In genomic region chr17:38568274-38568673, GRCh38 we compare ENCODE assay signal across 13 cellular contexts. TPM values are rescaled to one million over a fixed set of nuclear protein-coding genes. Genes with fewer than 3 reads are reported as not detected.
"Had no signal": no experiment of that assay in that cellular context is flagged by ENCODE, and none has a peak within 500 bp of the region (broad histone marks: within the 10 kb centered on the region; RNA-seq: fewer than 3 reads in every experiment).

No MANE protein-coding gene starts in this region.

- H3K9me3 ChIP-seq: esophagus muscularis mucosa, sigmoid colon had no signal

- H3K9me3 Mint-ChIP-seq: activated T-helper 2 cell treated with anti-CD3 and anti-CD28 coated beads, Interferon-gamma antibody, Interleukin-2, Interleukin-4, amounts not matched to agents 10 μg/mL and 5 μg/mL and 100 μg/mL, durations not matched to agents 14 hours and 24 hours and 36 hours; stimulated activated naive CD8-positive, alpha-beta T cell treated with anti-CD3 and anti-CD28 coated beads, Interleukin-15, amount 100 ng/mL, for 72 hours; T-cell had no signal

- H3K27ac Mint-ChIP-seq: activated T-helper 2 cell treated with anti-CD3 and anti-CD28 coated beads, Interferon-gamma antibody, Interleukin-2, Interleukin-4, amounts not matched to agents 10 μg/mL and 5 μg/mL and 100 μg/mL, durations not matched to agents 14 hours and 24 hours and 36 hours; stimulated activated naive CD8-positive, alpha-beta T cell treated with anti-CD3 and anti-CD28 coated beads, Interleukin-15, amount 100 ng/mL, for 72 hours had no signal

- H3K27ac ChIP-seq: cardiac muscle cell, esophagus muscularis mucosa, sigmoid colon had no signal

- H3K36me3 Mint-ChIP-seq: T-cell had no signal

- H3K36me3 ChIP-seq: cardiac muscle cell, esophagus muscularis mucosa, sigmoid colon had no signal

- H3K4me3 ChIP-seq: cardiac muscle cell, esophagus muscularis mucosa, sigmoid colon had no signal

- DNase-seq: activated CD4-positive, alpha-beta T cell treated with anti-CD3 and anti-CD28 coated beads, Interleukin-2, amount 50 U/mL, for 4 hours; activated CD4-positive, CD25-positive, alpha-beta regulatory T cell treated with anti-CD3 and anti-CD28 coated beads, Interleukin-2, amount 50 U/mL, for 72 hours; activated naive CD4-positive, alpha-beta T cell treated with anti-CD3 and anti-CD28 coated beads, Interleukin-2, amount 50 U/mL, for 16 hours; kidney glomerular epithelial cell; sigmoid colon; stimulated activated CD4-positive, alpha-beta T cell treated with anti-CD3 and anti-CD28 coated beads, Interleukin-1b, Interleukin-23, amount 100 ng/mL, for 48 hours; stimulated activated naive CD8-positive, alpha-beta T cell treated with anti-CD3 and anti-CD28 coated beads, Interleukin-15, amount 100 ng/mL, for 72 hours; T-cell; T-helper 9 cell had no signal

- ATAC-seq: stimulated activated naive CD8-positive, alpha-beta T cell treated with anti-CD3 and anti-CD28 coated beads, Interleukin-15, amount 100 ng/mL, for 72 hours; T-cell had no signal

- H3K4me3 Mint-ChIP-seq: stimulated activated naive CD8-positive, alpha-beta T cell treated with anti-CD3 and anti-CD28 coated beads, Interleukin-15, amount 100 ng/mL, for 72 hours; T-cell had no signal

RNA-seq across cellular contexts. Expression of gene SRCIN1, which starts 37.5 kb away (rescaled TPM):
- total RNA-seq: glomerular endothelial cell had no signal
